1 cellular context compared by ENCODE assay signal in the genomic region with DNA sequence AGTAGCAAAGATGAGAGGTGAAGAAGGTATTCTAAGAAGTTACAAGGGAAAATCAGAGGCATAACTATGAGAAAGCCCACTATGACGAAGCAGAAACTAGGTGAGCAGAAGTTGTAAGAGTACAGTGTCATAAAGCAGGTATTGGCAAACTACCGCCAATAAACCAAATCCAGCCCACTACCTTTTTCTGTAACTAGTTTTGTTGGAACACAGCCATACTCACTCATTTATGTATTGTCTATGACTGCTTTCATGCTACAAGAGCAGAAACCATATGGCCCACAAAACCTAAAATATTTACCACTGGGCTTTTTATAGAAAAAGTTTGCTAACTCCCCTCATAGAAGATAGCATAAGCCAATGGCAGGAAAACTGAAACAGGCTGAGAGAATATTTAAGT.
TF ChIP-seq lines count a peak whose summit lies in the region.

No MANE protein-coding gene starts in this region.

TF ChIP-seq in GM23338, 12 proteins besides CTCF, POLR2A, EP300 and RAD21 (continued from another document):
- TF ChIP-seq, protein P1, sequence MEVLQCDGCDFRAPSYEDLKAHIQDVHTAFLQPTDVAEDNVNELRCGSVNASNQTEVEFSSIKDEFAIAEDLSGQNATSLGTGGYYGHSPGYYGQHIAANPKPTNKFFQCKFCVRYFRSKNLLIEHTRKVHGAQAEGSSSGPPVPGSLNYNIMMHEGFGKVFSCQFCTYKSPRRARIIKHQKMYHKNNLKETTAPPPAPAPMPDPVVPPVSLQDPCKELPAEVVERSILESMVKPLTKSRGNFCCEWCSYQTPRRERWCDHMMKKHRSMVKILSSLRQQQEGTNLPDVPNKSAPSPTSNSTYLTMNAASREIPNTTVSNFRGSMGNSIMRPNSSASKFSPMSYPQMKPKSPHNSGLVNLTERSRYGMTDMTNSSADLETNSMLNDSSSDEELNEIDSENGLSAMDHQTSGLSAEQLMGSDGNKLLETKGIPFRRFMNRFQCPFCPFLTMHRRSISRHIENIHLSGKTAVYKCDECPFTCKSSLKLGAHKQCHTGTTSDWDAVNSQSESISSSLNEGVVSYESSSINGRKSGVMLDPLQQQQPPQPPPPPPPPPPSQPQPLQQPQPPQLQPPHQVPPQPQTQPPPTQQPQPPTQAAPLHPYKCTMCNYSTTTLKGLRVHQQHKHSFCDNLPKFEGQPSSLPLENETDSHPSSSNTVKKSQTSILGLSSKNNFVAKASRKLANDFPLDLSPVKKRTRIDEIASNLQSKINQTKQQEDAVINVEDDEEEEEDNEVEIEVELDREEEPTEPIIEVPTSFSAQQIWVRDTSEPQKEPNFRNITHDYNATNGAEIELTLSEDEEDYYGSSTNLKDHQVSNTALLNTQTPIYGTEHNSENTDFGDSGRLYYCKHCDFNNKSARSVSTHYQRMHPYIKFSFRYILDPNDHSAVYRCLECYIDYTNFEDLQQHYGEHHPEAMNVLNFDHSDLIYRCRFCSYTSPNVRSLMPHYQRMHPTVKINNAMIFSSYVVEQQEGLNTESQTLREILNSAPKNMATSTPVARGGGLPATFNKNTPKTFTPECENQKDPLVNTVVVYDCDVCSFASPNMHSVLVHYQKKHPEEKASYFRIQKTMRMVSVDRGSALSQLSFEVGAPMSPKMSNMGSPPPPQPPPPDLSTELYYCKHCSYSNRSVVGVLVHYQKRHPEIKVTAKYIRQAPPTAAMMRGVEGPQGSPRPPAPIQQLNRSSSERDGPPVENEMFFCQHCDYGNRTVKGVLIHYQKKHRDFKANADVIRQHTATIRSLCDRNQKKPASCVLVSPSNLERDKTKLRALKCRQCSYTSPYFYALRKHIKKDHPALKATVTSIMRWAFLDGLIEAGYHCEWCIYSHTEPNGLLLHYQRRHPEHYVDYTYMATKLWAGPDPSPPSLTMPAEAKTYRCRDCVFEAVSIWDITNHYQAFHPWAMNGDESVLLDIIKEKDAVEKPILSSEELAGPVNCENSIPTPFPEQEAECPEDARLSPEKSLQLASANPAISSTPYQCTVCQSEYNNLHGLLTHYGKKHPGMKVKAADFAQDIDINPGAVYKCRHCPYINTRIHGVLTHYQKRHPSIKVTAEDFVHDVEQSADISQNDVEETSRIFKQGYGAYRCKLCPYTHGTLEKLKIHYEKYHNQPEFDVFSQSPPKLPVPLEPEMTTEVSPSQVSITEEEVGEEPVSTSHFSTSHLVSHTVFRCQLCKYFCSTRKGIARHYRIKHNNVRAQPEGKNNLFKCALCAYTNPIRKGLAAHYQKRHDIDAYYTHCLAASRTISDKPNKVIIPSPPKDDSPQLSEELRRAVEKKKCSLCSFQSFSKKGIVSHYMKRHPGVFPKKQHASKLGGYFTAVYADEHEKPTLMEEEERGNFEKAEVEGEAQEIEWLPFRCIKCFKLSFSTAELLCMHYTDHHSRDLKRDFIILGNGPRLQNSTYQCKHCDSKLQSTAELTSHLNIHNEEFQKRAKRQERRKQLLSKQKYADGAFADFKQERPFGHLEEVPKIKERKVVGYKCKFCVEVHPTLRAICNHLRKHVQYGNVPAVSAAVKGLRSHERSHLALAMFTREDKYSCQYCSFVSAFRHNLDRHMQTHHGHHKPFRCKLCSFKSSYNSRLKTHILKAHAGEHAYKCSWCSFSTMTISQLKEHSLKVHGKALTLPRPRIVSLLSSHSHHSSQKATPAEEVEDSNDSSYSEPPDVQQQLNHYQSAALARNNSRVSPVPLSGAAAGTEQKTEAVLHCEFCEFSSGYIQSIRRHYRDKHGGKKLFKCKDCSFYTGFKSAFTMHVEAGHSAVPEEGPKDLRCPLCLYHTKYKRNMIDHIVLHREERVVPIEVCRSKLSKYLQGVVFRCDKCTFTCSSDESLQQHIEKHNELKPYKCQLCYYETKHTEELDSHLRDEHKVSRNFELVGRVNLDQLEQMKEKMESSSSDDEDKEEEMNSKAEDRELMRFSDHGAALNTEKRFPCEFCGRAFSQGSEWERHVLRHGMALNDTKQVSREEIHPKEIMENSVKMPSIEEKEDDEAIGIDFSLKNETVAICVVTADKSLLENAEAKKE (CRISPR knock-in tag; IDR thresholded peaks at IDR 0.05), result no peak
- TF ChIP-seq STAT1 (IDR thresholded peaks at IDR 0.05; ENCODE audit: unreplicated experiment), result no peak
- no peak for TF ChIP-seq JUNB (IDR thresholded peaks at IDR 0.05; ENCODE audit: unreplicated experiment)
- TF ChIP-seq, protein P2, sequence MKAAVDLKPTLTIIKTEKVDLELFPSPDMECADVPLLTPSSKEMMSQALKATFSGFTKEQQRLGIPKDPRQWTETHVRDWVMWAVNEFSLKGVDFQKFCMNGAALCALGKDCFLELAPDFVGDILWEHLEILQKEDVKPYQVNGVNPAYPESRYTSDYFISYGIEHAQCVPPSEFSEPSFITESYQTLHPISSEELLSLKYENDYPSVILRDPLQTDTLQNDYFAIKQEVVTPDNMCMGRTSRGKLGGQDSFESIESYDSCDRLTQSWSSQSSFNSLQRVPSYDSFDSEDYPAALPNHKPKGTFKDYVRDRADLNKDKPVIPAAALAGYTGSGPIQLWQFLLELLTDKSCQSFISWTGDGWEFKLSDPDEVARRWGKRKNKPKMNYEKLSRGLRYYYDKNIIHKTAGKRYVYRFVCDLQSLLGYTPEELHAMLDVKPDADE (IDR thresholded peaks at IDR 0.05), result no peak
TF ChIP-seq in GM23338: peak in this region for 0.
